ENCODE assay signal across 24 cellular contexts in genomic region chr15:22240951-22241350, GRCh38.
DNase-seq lines count a peak whose midpoint lies in the region; ATAC-seq, FAIRE-seq and TF ChIP-seq lines count a peak whose summit lies in the region.
"Had no signal": no experiment of that assay in that cellular context is flagged by ENCODE, and none has a peak within 500 bp of the region (broad histone marks: within the 10 kb centered on the region; RNA-seq: fewer than 3 reads in every experiment).

No MANE protein-coding gene starts in this region.

- H3K27ac ChIP-seq in BLaER1 (peak overlapping the region; percentile 18; the same call in 1 of the 2 replicates), gastrocnemius medialis (no peak overlapping the region)
- H3K27ac ChIP-seq: A549 had no signal

- in situ Hi-C loops in gastrocnemius medialis (cut with MboI; ENCODE audit: low sequenced_read_pairs in 4 of 4): no loop called here

- TF ChIP-seq POLR2A in gastrocnemius medialis (IDR thresholded peaks at IDR 0.05): no peak

- FAIRE-seq in bronchial epithelial cell (lab: Jason Lieb, UNC): peak; percentile 28
- FAIRE-seq: GM12878, GM19239 had no signal

- H3K9me3 ChIP-seq in BLaER1 (no peaks in the 10 kb centered on the region), gastrocnemius medialis (no peaks in the 10 kb centered on the region)

- peak overlapping the region; percentile 67 for H3K4me2 ChIP-seq in BLaER1
- H3K4me2 ChIP-seq: A549, GM23338 had no signal

- peaks cover 23% of the 10 kb centered on the region for H3K4me1 ChIP-seq in BLaER1
- no peaks in the 10 kb centered on the region for H3K4me1 ChIP-seq in gastrocnemius medialis

- no peaks in the 10 kb centered on the region for H3K27me3 ChIP-seq in BLaER1
- no peaks in the 10 kb centered on the region for H3K27me3 ChIP-seq in bronchial epithelial cell (ENCODE audit: control insufficient read depth, insufficient read depth, low read length)
- H3K27me3 ChIP-seq in gastrocnemius medialis: no peaks in the 10 kb centered on the region

- no peaks in the 10 kb centered on the region for H3K36me3 ChIP-seq in BLaER1
- no peaks in the 10 kb centered on the region for H3K36me3 ChIP-seq in bronchial epithelial cell (ENCODE audit: control insufficient read depth, insufficient read depth, low read length)
- no peaks in the 10 kb centered on the region for H3K36me3 ChIP-seq in gastrocnemius medialis

- H4K20me1 ChIP-seq in BLaER1: no peaks in the 10 kb centered on the region

- intact Hi-C loops in gastrocnemius medialis (cut with DNase I; ENCODE audit: low total_unique reads): no loop called here

- no peak overlapping the region for H3K4me3 ChIP-seq in BLaER1
- H3K4me3 ChIP-seq in bronchial epithelial cell (ENCODE audit: low read depth, low read length): no peak overlapping the region
- no peak overlapping the region for H3K4me3 ChIP-seq in gastrocnemius medialis
- H3K4me3 ChIP-seq: A549, GM12878, GM23338 had no signal

- TF ChIP-seq CTCF in bronchial epithelial cell (IDR thresholded peaks at IDR 0.05; ENCODE audit: insufficient read depth, low read length, severe bottlenecking) (no peak), gastrocnemius medialis (IDR thresholded peaks at IDR 0.05 in 4 of 5, conservative IDR thresholded peaks at IDR 0.05 in 1 of 5) (no peak)

- peak; percentile 54 for DNase-seq in activated CD8-positive, alpha-beta memory T cell treated with anti-CD3 and anti-CD28 coated beads, Interleukin-2, amount 50 U/mL, for 48 hours
- DNase-seq in activated CD8-positive, alpha-beta memory T cell treated with anti-CD3 and anti-CD28 coated beads for 24 hours: no peak
- DNase-seq in Daoy (ENCODE audit: low read depth) (peak; percentile 48), bronchial epithelial cell (ENCODE audit: low read depth) (no peak), gastrocnemius medialis (no peak)
- DNase-seq: 8988T; ACHN; AML-193; Calu3; CD4-positive, alpha-beta memory T cell; COR-L47; DMS153; DND-41; EL; GDM1; H9 had no signal

- ATAC-seq in SK-N-SH treated with all-trans-retinoic acid at 6 μM for 48 hours: no peak
- no peak for ATAC-seq in GM21447 (IDR thresholded peaks at IDR 0.05; ENCODE audit: unreplicated experiment)
- ATAC-seq in gastrocnemius medialis: no peak
- ATAC-seq: A549, GM12878, GM23338, HCT116 had no signal

- 0 out of 2 replicates have a peak overlapping the region, but pooled peaks have one; percentile 20 for H3K9ac ChIP-seq in BLaER1

TF ChIP-seq in SK-N-SH treated with all-trans-retinoic acid at 6 μM for 48 hours, 23 proteins besides CTCF, POLR2A, EP300 and RAD21:
- TF ChIP-seq PPARA (CRISPR knock-in tag; IDR thresholded peaks at IDR 0.05; ENCODE audit: borderline replicate concordance) (no peak), SNAI2 (CRISPR knock-in tag; IDR thresholded peaks at IDR 0.05) (no peak), TCF4 (CRISPR knock-in tag; IDR thresholded peaks at IDR 0.05; ENCODE audit: borderline replicate concordance) (no peak), ARNTL (CRISPR knock-in tag; IDR thresholded peaks at IDR 0.05; ENCODE audit: borderline replicate concordance, low read depth) (no peak), OSR1 (CRISPR knock-in tag; IDR thresholded peaks at IDR 0.05) (no peak), ZC3H10 (CRISPR knock-in tag; IDR thresholded peaks at IDR 0.05) (no peak)
- TF ChIP-seq, protein P1, sequence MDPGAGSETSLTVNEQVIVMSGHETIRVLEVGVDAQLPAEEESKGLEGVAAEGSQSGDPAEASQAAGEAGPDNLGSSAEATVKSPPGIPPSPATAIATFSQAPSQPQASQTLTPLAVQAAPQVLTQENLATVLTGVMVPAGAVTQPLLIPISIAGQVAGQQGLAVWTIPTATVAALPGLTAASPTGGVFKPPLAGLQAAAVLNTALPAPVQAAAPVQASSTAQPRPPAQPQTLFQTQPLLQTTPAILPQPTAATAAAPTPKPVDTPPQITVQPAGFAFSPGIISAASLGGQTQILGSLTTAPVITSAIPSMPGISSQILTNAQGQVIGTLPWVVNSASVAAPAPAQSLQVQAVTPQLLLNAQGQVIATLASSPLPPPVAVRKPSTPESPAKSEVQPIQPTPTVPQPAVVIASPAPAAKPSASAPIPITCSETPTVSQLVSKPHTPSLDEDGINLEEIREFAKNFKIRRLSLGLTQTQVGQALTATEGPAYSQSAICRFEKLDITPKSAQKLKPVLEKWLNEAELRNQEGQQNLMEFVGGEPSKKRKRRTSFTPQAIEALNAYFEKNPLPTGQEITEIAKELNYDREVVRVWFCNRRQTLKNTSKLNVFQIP (CRISPR knock-in tag; IDR thresholded peaks at IDR 0.05; ENCODE audit: borderline replicate concordance, low read depth): no peak

Comparison
In these comparisons a context has a peak if more than half of its experiments do, and no peak if none do; other contexts are left out.
1. DNase-seq: peak in activated CD8-positive, alpha-beta memory T cell treated with anti-CD3 and anti-CD28 coated beads, Interleukin-2, amount 50 U/mL, for 48 hours (single experiment) and Daoy (single experiment); none in activated CD8-positive, alpha-beta memory T cell treated with anti-CD3 and anti-CD28 coated beads for 24 hours (single experiment), bronchial epithelial cell (single experiment) and gastrocnemius medialis (0 of 2).